ENCODE assay signal across 29 cellular contexts in genomic region chr5:30239331-30240022, GRCh38.
"Had no signal": no experiment of that assay in that cellular context is flagged by ENCODE, and none has a peak within 500 bp of the region (broad histone marks: within the 10 kb centered on the region; RNA-seq: fewer than 3 reads in every experiment).

No MANE protein-coding gene starts in this region.

- H3K36me3 ChIP-seq: gastrocnemius medialis, neural progenitor cell, right lobe of liver, tibial artery had no signal

- H3K4me1 Mint-ChIP-seq: memory B cell; mesothelial cell of epicardium; naive B cell; stimulated activated naive CD8-positive, alpha-beta T cell treated with anti-CD3 and anti-CD28 coated beads, Interleukin-15, amount 100 ng/mL, for 72 hours had no signal

- H3K9ac ChIP-seq: neural progenitor cell, parathyroid adenoma had no signal

- DNase-seq: cerebellar nuclear complex; cortex of kidney; dorsolateral prefrontal cortex; effector CD4-positive, alpha-beta T cell; foreskin fibroblast; gastrocnemius medialis; head of caudate nucleus; kidney; mucosa of descending colon; naive B cell; right lobe of liver; small intestine; stimulated activated CD4-positive, alpha-beta T cell treated with anti-CD3 and anti-CD28 coated beads, Interleukin-15, amount 100 ng/mL, for 24 hours; stimulated activated CD4-positive, alpha-beta T cell treated with anti-CD3 and anti-CD28 coated beads, Interleukin-2, amount 100 ng/mL, for 48 hours; stimulated activated naive CD4-positive, alpha-beta T cell; stimulated activated naive CD8-positive, alpha-beta T cell treated with anti-CD3 and anti-CD28 coated beads, Interleukin-15, amount 100 ng/mL, for 72 hours; tibial artery had no signal

- H3K4me1 ChIP-seq: gastrocnemius medialis, neural progenitor cell, parathyroid adenoma, right lobe of liver, tibial artery had no signal

- H3K4me3 Mint-ChIP-seq: memory B cell; mesothelial cell of epicardium; natural killer cell treated with Interleukin-12 subunit alpha and Interleukin-12 subunit beta and Interleukin-15 and Interleukin-18, amount 100 ng/mL, for 72 hours; neural progenitor cell; stimulated activated naive CD8-positive, alpha-beta T cell treated with anti-CD3 and anti-CD28 coated beads, Interleukin-15, amount 100 ng/mL, for 72 hours; type B pancreatic cell had no signal

- H3K27me3 Mint-ChIP-seq: memory B cell; naive B cell; natural killer cell treated with Interleukin-12 subunit alpha and Interleukin-12 subunit beta and Interleukin-15 and Interleukin-18, amount 100 ng/mL, for 72 hours; progenitor cell of endocrine pancreas; stimulated activated naive CD8-positive, alpha-beta T cell treated with anti-CD3 and anti-CD28 coated beads, Interleukin-15, amount 100 ng/mL, for 72 hours; type B pancreatic cell had no signal

- H3K9me3 Mint-ChIP-seq: mesothelial cell of epicardium, neural progenitor cell, type B pancreatic cell had no signal

- H3K27me3 ChIP-seq: gastrocnemius medialis, hepatocyte, neural progenitor cell, right lobe of liver, tibial artery had no signal

- H3K27ac Mint-ChIP-seq: memory B cell; mesothelial cell of epicardium; naive B cell; natural killer cell treated with Interleukin-12 subunit alpha and Interleukin-12 subunit beta and Interleukin-15 and Interleukin-18, amount 100 ng/mL, for 72 hours; neural progenitor cell; progenitor cell of endocrine pancreas; stimulated activated naive CD8-positive, alpha-beta T cell treated with anti-CD3 and anti-CD28 coated beads, Interleukin-15, amount 100 ng/mL, for 72 hours; type B pancreatic cell had no signal

- ATAC-seq: esophagus mucosa; gastrocnemius medialis; left lobe of liver; mucosa of descending colon; natural killer cell treated with Interleukin-12 subunit alpha and Interleukin-12 subunit beta and Interleukin-15 and Interleukin-18, amount 100 ng/mL, for 72 hours; right lobe of liver; stimulated activated naive CD8-positive, alpha-beta T cell treated with anti-CD3 and anti-CD28 coated beads, Interleukin-15, amount 100 ng/mL, for 72 hours had no signal

- H3K9me3 ChIP-seq: gastrocnemius medialis, right lobe of liver, tibial artery had no signal

- H3K36me3 Mint-ChIP-seq: memory B cell, mesothelial cell of epicardium, naive B cell, neural progenitor cell, type B pancreatic cell had no signal

- H3K27ac ChIP-seq: dorsolateral prefrontal cortex, epithelial cell of prostate, gastrocnemius medialis, hepatocyte, neural progenitor cell, parathyroid adenoma, right lobe of liver, tibial artery had no signal

- H3K4me3 ChIP-seq: dorsolateral prefrontal cortex, gastrocnemius medialis, hepatocyte, lung, mucosa of descending colon, neural progenitor cell, right lobe of liver, tibial artery had no signal

- FAIRE-seq: kidney, small intestine had no signal
